ENCODE assay signal across 13 cellular contexts in the genomic region with DNA sequence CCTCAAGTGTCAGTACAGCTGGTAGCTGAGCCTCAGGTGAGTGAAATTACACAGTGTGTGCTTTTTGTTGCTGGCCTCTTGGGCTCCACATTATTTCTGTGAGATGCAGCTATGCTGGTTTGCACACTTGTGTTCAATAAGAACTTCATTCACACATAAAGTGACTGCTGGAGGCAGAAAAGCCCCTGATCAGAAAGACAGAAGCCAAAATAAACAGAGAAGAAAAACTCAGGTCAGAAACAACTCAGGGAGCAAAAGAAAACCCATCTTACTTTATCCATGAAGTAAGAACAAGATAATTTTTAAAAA. TPM values are rescaled to one million over a fixed set of nuclear protein-coding genes. Genes with fewer than 3 reads are reported as not detected.
DNase-seq lines count a peak whose midpoint lies in the region; ATAC-seq and TF ChIP-seq lines count a peak whose summit lies in the region.
"Had no signal": no experiment of that assay in that cellular context is flagged by ENCODE, and none has a peak within 500 bp of the region (broad histone marks: within the 10 kb centered on the region; RNA-seq: fewer than 3 reads in every experiment).

No MANE protein-coding gene starts in this region.

- H3K4me2 ChIP-seq in SK-N-SH (peak overlapping the region; percentile 0; the same call in 1 of the 2 replicates), KMS-11 (peak overlapping the region; percentile 5; the same call in 1 of the 2 replicates), osteoblast (ENCODE audit: insufficient read depth, low read length) (peak overlapping the region; percentile 76)

- H3K36me3 ChIP-seq in SK-N-SH (replicated peaks in 1 of 2; ENCODE audit: control insufficient read depth in 1 of 2, insufficient read depth in 2 of 2, low read length in 1 of 2): no peaks in the 10 kb centered on the region
- H3K36me3 ChIP-seq in KMS-11 (ENCODE audit: insufficient read depth): no peaks in the 10 kb centered on the region
- no peaks in the 10 kb centered on the region for H3K36me3 ChIP-seq in osteoblast (ENCODE audit: insufficient read depth, low read length)

- peaks cover 0 to 7% of the 10 kb centered on the region in 2 experiments; a peak in 1 of 4 replicates for H3K4me1 ChIP-seq in SK-N-SH (ENCODE audit: control insufficient read depth in 1 of 2, insufficient read depth in 2 of 2, low read depth in 1 of 2, low read length in 1 of 2)
- H3K4me1 ChIP-seq in KMS-11 (ENCODE audit: low read depth, poor library complexity, severe bottlenecking): peaks cover 10% of the 10 kb centered on the region
- peaks cover 9% of the 10 kb centered on the region for H3K4me1 ChIP-seq in osteoblast (ENCODE audit: insufficient read depth, low read length)

- peaks cover 24% of the 10 kb centered on the region for H3K4me1 Mint-ChIP-seq in activated naive CD8-positive, alpha-beta T cell (ENCODE audit: low read depth)

- TF ChIP-seq RAD21 in SK-N-SH (IDR thresholded peaks at IDR 0.05; ENCODE audit: low read length): no peak

- H3K4me3 Mint-ChIP-seq in activated naive CD8-positive, alpha-beta T cell: no peak overlapping the region
- H3K4me3 Mint-ChIP-seq: nephron progenitor cell had no signal

- no peaks in the 10 kb centered on the region for H3K9me3 Mint-ChIP-seq in activated naive CD8-positive, alpha-beta T cell (ENCODE audit: low read depth)

- H2AFZ ChIP-seq in SK-N-SH (ENCODE audit: low read depth): peak overlapping the region; percentile 94
- H2AFZ ChIP-seq in KMS-11 (ENCODE audit: low read depth): peak overlapping the region; percentile 45; the same call in 1 of the 2 replicates
- H2AFZ ChIP-seq in osteoblast (ENCODE audit: low read length): peak overlapping the region; percentile 67

- no peaks in the 10 kb centered on the region for H3K9me3 ChIP-seq in SK-N-SH
- H3K9me3 ChIP-seq in osteoblast (ENCODE audit: low read depth, low read length): no peaks in the 10 kb centered on the region
- H3K9me3 ChIP-seq: thoracic aorta had no signal

- no peak for DNase-seq in SK-N-SH
- DNase-seq in osteoblast (ENCODE audit: insufficient read length, low spot score, missing footprints): no peak
- DNase-seq in NCI-H345 (lab: John Stamatoyannopoulos, UW): no peak
- DNase-seq: activated CD4-positive, CD25-positive, alpha-beta regulatory T cell treated with anti-CD3 and anti-CD28 coated beads, Interleukin-2, amount 50 U/mL, for 72 hours; NCI-H1436 treated with DMSO at 0.1 percent for 48 hours; nephron progenitor cell had no signal

- H4K20me1 ChIP-seq in SK-N-SH (ENCODE audit: insufficient read depth) (no peaks in the 10 kb centered on the region), KMS-11 (ENCODE audit: insufficient read depth) (no peaks in the 10 kb centered on the region), osteoblast (ENCODE audit: insufficient read depth, low read length) (no peaks in the 10 kb centered on the region)

- POLR2A ChIA-PET in SK-N-SH (lab: Yijun Ruan, JAX): interaction anchor here (0.6 kb wide), 1 partner anchor 16 kb away, joined by 3 read pairs; a partner anchor contains a TSS

- H3K4me3 ChIP-seq in SK-N-SH (ENCODE audit: low read depth in 2 of 2, low read length in 1 of 2): no peak overlapping the region
- no peak overlapping the region for H3K4me3 ChIP-seq in KMS-11 (IDR thresholded peaks at IDR 0.05; ENCODE audit: insufficient read depth, low read depth, low read length)
- no peak overlapping the region for H3K4me3 ChIP-seq in osteoblast (ENCODE audit: insufficient read depth, low read length)
- H3K4me3 ChIP-seq: thoracic aorta had no signal

- TF ChIP-seq CTCF in SK-N-SH (IDR thresholded peaks at IDR 0.05): no peak
- peak; percentile 8; the same call in 1 of the 2 replicates for TF ChIP-seq CTCF in KMS-11 (conservative IDR thresholded peaks at IDR 0.05; ENCODE audit: low read depth, low read length)
- no peak for TF ChIP-seq CTCF in osteoblast (IDR thresholded peaks at IDR 0.05; ENCODE audit: extremely low read depth, low read depth, low read length)

- no peaks in the 10 kb centered on the region for H3K27me3 Mint-ChIP-seq in activated naive CD8-positive, alpha-beta T cell
- H3K27me3 Mint-ChIP-seq: IgD-negative memory B cell had no signal

- ATAC-seq in SK-N-SH treated with all-trans-retinoic acid at 6 μM for 48 hours (no peak), GM19397 (IDR thresholded peaks at IDR 0.05; ENCODE audit: unreplicated experiment) (no peak), GM19467 (IDR thresholded peaks at IDR 0.05; ENCODE audit: unreplicated experiment) (no peak)

- no peaks in the 10 kb centered on the region for H3K9me2 ChIP-seq in SK-N-SH

- no peak overlapping the region for H3K9ac ChIP-seq in SK-N-SH
- peak overlapping the region; percentile 0; the same call in 1 of the 2 replicates for H3K9ac ChIP-seq in KMS-11

- no peaks in the 10 kb centered on the region for H3K36me3 Mint-ChIP-seq in activated naive CD8-positive, alpha-beta T cell

- peak overlapping the region; percentile 85 for H3K27ac Mint-ChIP-seq in activated naive CD8-positive, alpha-beta T cell
- H3K27ac Mint-ChIP-seq: nephron progenitor cell had no signal

- CTCF ChIA-PET in SK-N-SH (lab: Yijun Ruan, JAX): interaction anchor here (0.5 to 2.3 kb wide), 16 partner anchors 11 to 1046 kb away, joined by 3 to 13 read pairs (median 4); a partner anchor contains a TSS

- H3K27ac ChIP-seq in SK-N-SH (ENCODE audit: low read depth in 2 of 2, low read length in 1 of 2): no peak overlapping the region
- peak overlapping the region; percentile 38; the same call in 1 of the 2 replicates for H3K27ac ChIP-seq in KMS-11
- no peak overlapping the region for H3K27ac ChIP-seq in osteoblast (ENCODE audit: low read depth, low read length)
- H3K27ac ChIP-seq: thoracic aorta had no signal

- TF ChIP-seq EP300 in SK-N-SH (IDR thresholded peaks at IDR 0.05; ENCODE audit: borderline replicate concordance in 1 of 2, low read depth in 1 of 2, low read length in 1 of 2): no peak

- H3K79me2 ChIP-seq in SK-N-SH (ENCODE audit: insufficient read depth) (no peaks in the 10 kb centered on the region), KMS-11 (ENCODE audit: insufficient read depth, low read depth) (no peaks in the 10 kb centered on the region), osteoblast (ENCODE audit: insufficient read depth, low read length) (no peaks in the 10 kb centered on the region)

- no peaks in the 10 kb centered on the region for H3F3A ChIP-seq in SK-N-SH (replicated peaks; ENCODE audit: insufficient read depth)

- H3K27me3 ChIP-seq in SK-N-SH (ENCODE audit: insufficient read depth) (no peaks in the 10 kb centered on the region), KMS-11 (ENCODE audit: insufficient read depth, low read depth) (no peaks in the 10 kb centered on the region), osteoblast (ENCODE audit: insufficient read depth, low read length) (no peaks in the 10 kb centered on the region)

TF ChIP-seq in SK-N-SH, 30 proteins besides CTCF, POLR2A, EP300 and RAD21 (continues in another document):
- TF ChIP-seq, protein P1, sequence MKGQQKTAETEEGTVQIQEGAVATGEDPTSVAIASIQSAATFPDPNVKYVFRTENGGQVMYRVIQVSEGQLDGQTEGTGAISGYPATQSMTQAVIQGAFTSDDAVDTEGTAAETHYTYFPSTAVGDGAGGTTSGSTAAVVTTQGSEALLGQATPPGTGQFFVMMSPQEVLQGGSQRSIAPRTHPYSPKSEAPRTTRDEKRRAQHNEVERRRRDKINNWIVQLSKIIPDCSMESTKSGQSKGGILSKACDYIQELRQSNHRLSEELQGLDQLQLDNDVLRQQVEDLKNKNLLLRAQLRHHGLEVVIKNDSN (IDR thresholded peaks at IDR 0.05; ENCODE audit: borderline replicate concordance, low read depth): no peak
- TF ChIP-seq, protein P2, sequence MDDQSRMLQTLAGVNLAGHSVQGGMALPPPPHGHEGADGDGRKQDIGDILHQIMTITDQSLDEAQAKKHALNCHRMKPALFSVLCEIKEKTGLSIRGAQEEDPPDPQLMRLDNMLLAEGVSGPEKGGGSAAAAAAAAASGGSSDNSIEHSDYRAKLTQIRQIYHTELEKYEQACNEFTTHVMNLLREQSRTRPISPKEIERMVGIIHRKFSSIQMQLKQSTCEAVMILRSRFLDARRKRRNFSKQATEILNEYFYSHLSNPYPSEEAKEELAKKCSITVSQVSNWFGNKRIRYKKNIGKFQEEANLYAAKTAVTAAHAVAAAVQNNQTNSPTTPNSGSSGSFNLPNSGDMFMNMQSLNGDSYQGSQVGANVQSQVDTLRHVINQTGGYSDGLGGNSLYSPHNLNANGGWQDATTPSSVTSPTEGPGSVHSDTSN (IDR thresholded peaks at IDR 0.05): no peak

TF ChIP-seq in SK-N-SH treated with all-trans-retinoic acid at 6 μM for 48 hours, 23 proteins besides CTCF, POLR2A, EP300 and RAD21 (continues in another document):
- TF ChIP-seq ZFP3 (CRISPR knock-in tag; IDR thresholded peaks at IDR 0.05) (no peak), ISL1 (CRISPR knock-in tag; IDR thresholded peaks at IDR 0.05) (no peak)

RNA-seq across cellular contexts. Expression of a gene that starts 15.1 kb away (rescaled TPM):
- 0.88 and 0.99 TPM in 2 replicates for polyA plus RNA-seq in SK-N-SH (2012; rRNA removed)
- 0.24 and 0.35 TPM in 2 replicates for polyA plus RNA-seq in SK-N-SH (2012; cell fraction: cytosol; rRNA removed)
- polyA plus RNA-seq in SK-N-SH (2012; cell fraction: nucleus; rRNA removed): 10.1 and 11.1 TPM in 2 replicates
- total RNA-seq in osteoblast: 1.8 and 2.7 TPM in 2 replicates

RNA-seq across cellular contexts. Expression of a gene that starts 16.6 kb away (rescaled TPM):
- 39.4 and 58.9 TPM in 2 replicates for polyA plus RNA-seq in SK-N-SH (2012; rRNA removed)
- polyA plus RNA-seq in SK-N-SH (2012; cell fraction: cytosol; rRNA removed): 32.3 and 39.9 TPM in 2 replicates
- 29.5 and 53.2 TPM in 2 replicates for polyA plus RNA-seq in SK-N-SH (2012; cell fraction: nucleus; rRNA removed)
- 26.2 and 30.4 TPM in 2 replicates for total RNA-seq in osteoblast

RNA-seq across cellular contexts. Expression of a gene that starts 43.7 kb away (rescaled TPM):
- 59.9 and 84.3 TPM in 2 replicates for polyA plus RNA-seq in SK-N-SH (2012; rRNA removed)
- 19.4 and 28.3 TPM in 2 replicates for polyA plus RNA-seq in SK-N-SH (2012; cell fraction: cytosol; rRNA removed)
- polyA plus RNA-seq in SK-N-SH (2012; cell fraction: nucleus; rRNA removed): 390 and 417 TPM in 2 replicates
- total RNA-seq in osteoblast: 20.3 and 26.2 TPM in 2 replicates

RNA-seq across cellular contexts. Expression of a gene that starts 55.2 kb away (rescaled TPM):
- polyA plus RNA-seq in SK-N-SH (2012; rRNA removed): 39.3 and 43.1 TPM in 2 replicates
- polyA plus RNA-seq in SK-N-SH (2012; cell fraction: cytosol; rRNA removed): 26.8 and 33.2 TPM in 2 replicates
- 68.6 and 77.5 TPM in 2 replicates for polyA plus RNA-seq in SK-N-SH (2012; cell fraction: nucleus; rRNA removed)
- 10.5 and 14.1 TPM in 2 replicates for total RNA-seq in osteoblast

Comparison
In these comparisons a context has a peak if more than half of its experiments do, and no peak if none do; other contexts are left out.
1. H3K4me2 ChIP-seq: peak in every context shown above with its lines; median percentile 76 in osteoblast; 5 in KMS-11; 0 in SK-N-SH.